Comparison of ENCODE assay signal across 24 cellular contexts in genomic region chr1:200954434-200954833, GRCh38. TPM values are rescaled to one million over a fixed set of nuclear protein-coding genes. Genes with fewer than 3 reads are reported as not detected.
DNase-seq lines count a peak whose midpoint lies in the region; ATAC-seq and TF ChIP-seq lines count a peak whose summit lies in the region.
"Had no signal": no experiment of that assay in that cellular context is flagged by ENCODE, and none has a peak within 500 bp of the region (broad histone marks: within the 10 kb centered on the region; RNA-seq: fewer than 3 reads in every experiment).

No MANE protein-coding gene starts in this region.

- no peak overlapping the region for H4K8ac ChIP-seq in mesendoderm (ENCODE audit: low read depth, low read length)

- H3K27ac ChIP-seq in right cardiac atrium (ENCODE audit: low read length), result no peak overlapping the region
- no peak overlapping the region for H3K27ac ChIP-seq in Karpas-422 (ENCODE audit: low read length)
- H3K27ac ChIP-seq in mesendoderm (ENCODE audit: low read depth, low read length), result no peak overlapping the region
- H3K27ac ChIP-seq: A549; BLaER1 treated with 17β-estradiol and CSF1 and Interleukin-3, amounts not matched to agents 10 nM and 100 nM had no signal

- H4K5ac ChIP-seq in mesendoderm (ENCODE audit: low read length), result no peak overlapping the region

- H2BK15ac ChIP-seq in mesendoderm (replicated peaks; ENCODE audit: low read depth), result no peak overlapping the region

- H2BK5ac ChIP-seq in mesendoderm (ENCODE audit: low read length), result no peak overlapping the region

- H3K9me3 ChIP-seq in right cardiac atrium (ENCODE audit: control insufficient read depth, low read length) (no peaks in the 10 kb centered on the region), Karpas-422 (ENCODE audit: low read length) (no peaks in the 10 kb centered on the region), T-helper 17 cell (ENCODE audit: control insufficient read depth, low read length, poor library complexity, severe bottlenecking) (no peaks in the 10 kb centered on the region)
- H3K9me3 ChIP-seq: A549; BE2C; BLaER1 treated with 17β-estradiol and CSF1 and Interleukin-3, amounts not matched to agents 10 nM and 100 nM; HAP-1 had no signal

- intact Hi-C loops in cardiac septum (cut with DNase I) (no loop called here), right cardiac atrium (cut with DNase I) (no loop called here)

- H4K20me1 ChIP-seq in Karpas-422 (ENCODE audit: insufficient read depth, low read depth, low read length), result no peaks in the 10 kb centered on the region
- H4K20me1 ChIP-seq: BLaER1 treated with 17β-estradiol and CSF1 and Interleukin-3, amounts not matched to agents 10 nM and 100 nM had no signal

- H2AFZ ChIP-seq in Karpas-422 (ENCODE audit: low read length), result no peak overlapping the region

- H3K4me1 Mint-ChIP-seq in T-helper 17 cell, result peaks cover 2% of the 10 kb centered on the region
- H3K4me1 Mint-ChIP-seq: CD14-positive monocyte; CD8-positive, alpha-beta memory T cell had no signal

- peaks cover 4% of the 10 kb centered on the region for H3K36me3 Mint-ChIP-seq in T-helper 17 cell (ENCODE audit: low read depth)
- H3K36me3 Mint-ChIP-seq: CD14-positive monocyte; CD8-positive, alpha-beta memory T cell had no signal

- H3K4me2 ChIP-seq in Karpas-422 (ENCODE audit: low read depth, low read length, poor library complexity, severe bottlenecking) (no peak overlapping the region), mesendoderm (ENCODE audit: low read length) (no peak overlapping the region)
- H3K4me2 ChIP-seq: A549; BLaER1 treated with 17β-estradiol and CSF1 and Interleukin-3, amounts not matched to agents 10 nM and 100 nM had no signal

- DNase-seq in cardiac septum (ENCODE audit: low spot score) (peak; percentile 15), right cardiac atrium (no peak), Karpas-422 (peak; percentile 23), epithelial cell of esophagus (ENCODE audit: low read depth) (peak; percentile 13), mesendoderm (no peak), T-helper 17 cell (no peak)
- DNase-seq: 8988T; ACHN; AML-193; BE2C; CD4-positive, alpha-beta T cell; CD8-positive, alpha-beta memory T cell; DMS 273 treated with DMSO at 0.1 percent for 48 hours; DMS79; EL; GDM1; GOT3; HFFc6 had no signal

- peaks cover 6% of the 10 kb centered on the region for H3K27me3 Mint-ChIP-seq in T-helper 17 cell

- H3K9ac ChIP-seq in Karpas-422 (ENCODE audit: low read length) (no peak overlapping the region), mesendoderm (ENCODE audit: low read length) (no peak overlapping the region)
- H3K9ac ChIP-seq: BLaER1 treated with 17β-estradiol and CSF1 and Interleukin-3, amounts not matched to agents 10 nM and 100 nM had no signal

- H3K36me3 ChIP-seq in Karpas-422 (ENCODE audit: insufficient read depth, low read length) (no peaks in the 10 kb centered on the region), mesendoderm (ENCODE audit: control insufficient read depth, insufficient read depth, low read length) (no peaks in the 10 kb centered on the region)
- H3K36me3 ChIP-seq: BE2C; BLaER1 treated with 17β-estradiol and CSF1 and Interleukin-3, amounts not matched to agents 10 nM and 100 nM; HAP-1 had no signal

- H3K4me1 ChIP-seq in right cardiac atrium (ENCODE audit: control insufficient read depth, insufficient read depth, low read length), result no peaks in the 10 kb centered on the region
- H3K4me1 ChIP-seq in Karpas-422 (ENCODE audit: low read length), result no peaks in the 10 kb centered on the region
- no peaks in the 10 kb centered on the region for H3K4me1 ChIP-seq in mesendoderm (ENCODE audit: control insufficient read depth, low read depth, low read length)
- H3K4me1 ChIP-seq: A549, BE2C, HAP-1 had no signal

- H3K4me3 ChIP-seq in right cardiac atrium (ENCODE audit: low read length) (no peak overlapping the region), Karpas-422 (ENCODE audit: low read length) (no peak overlapping the region), epithelial cell of esophagus (ENCODE audit: low read length) (no peak overlapping the region), mesendoderm (ENCODE audit: low read length) (no peak overlapping the region)
- H3K4me3 ChIP-seq: A549; BLaER1 treated with 17β-estradiol and CSF1 and Interleukin-3, amounts not matched to agents 10 nM and 100 nM; GM12878; HAP-1 had no signal

- no peak overlapping the region for H3K4me3 Mint-ChIP-seq in T-helper 17 cell
- H3K4me3 Mint-ChIP-seq: CD14-positive monocyte; CD4-positive, alpha-beta T cell; CD8-positive, alpha-beta memory T cell; HFFc6 had no signal

- peaks cover 2% of the 10 kb centered on the region for H3K27me3 ChIP-seq in right cardiac atrium (ENCODE audit: control insufficient read depth, insufficient read depth)
- H3K27me3 ChIP-seq in Karpas-422 (ENCODE audit: low read length), result no peaks in the 10 kb centered on the region
- H3K27me3 ChIP-seq in mesendoderm (ENCODE audit: insufficient read depth, low read length, poor library complexity), result no peaks in the 10 kb centered on the region
- H3K27me3 ChIP-seq: BLaER1 treated with 17β-estradiol and CSF1 and Interleukin-3, amounts not matched to agents 10 nM and 100 nM had no signal

- no peak overlapping the region for H3K23ac ChIP-seq in mesendoderm (ENCODE audit: low read length)

- no peaks in the 10 kb centered on the region for H3K9me2 ChIP-seq in Karpas-422 (replicated peaks; ENCODE audit: insufficient read depth, low read length)

- H2AK5ac ChIP-seq in mesendoderm (ENCODE audit: low read length), result no peak overlapping the region

- 74% methylated on average over 3 of the region's 3 CpGs for WGBS in right cardiac atrium
- WGBS in mesendoderm (ENCODE audit: extremely low coverage, insufficient coverage, low lambda C conversion rate), result no CpG with 5 or more reads among the region's 3 CpGs

- no peak overlapping the region for H2BK120ac ChIP-seq in mesendoderm (ENCODE audit: low read depth, low read length)

- TF ChIP-seq CTCF in epithelial cell of esophagus (IDR thresholded peaks at IDR 0.05; ENCODE audit: insufficient read depth, low read depth, low read length, missing control alignments), result no peak

- H3K56ac ChIP-seq in mesendoderm (ENCODE audit: low read length), result no peak overlapping the region

- no peak overlapping the region for H3K27ac Mint-ChIP-seq in T-helper 17 cell
- H3K27ac Mint-ChIP-seq: CD14-positive monocyte; CD4-positive, alpha-beta T cell; HFFc6 had no signal

- H3K18ac ChIP-seq in mesendoderm (ENCODE audit: low read length), result no peak overlapping the region

- H3K79me2 ChIP-seq in Karpas-422 (ENCODE audit: low read length) (no peaks in the 10 kb centered on the region), mesendoderm (ENCODE audit: control insufficient read depth, insufficient read depth, low read length) (no peaks in the 10 kb centered on the region)

- H3K4ac ChIP-seq in mesendoderm (ENCODE audit: low read depth, low read length), result no peak overlapping the region

- ATAC-seq in right cardiac atrium (no peak), HG03135 (IDR thresholded peaks at IDR 0.05; ENCODE audit: unreplicated experiment) (no peak), T-helper 17 cell (no peak)
- ATAC-seq: A549, GM12878 had no signal

- no peaks in the 10 kb centered on the region for H3K79me1 ChIP-seq in mesendoderm (ENCODE audit: low read length)

RNA-seq across cellular contexts. Expression of gene INAVA, which starts 59.7 kb away (rescaled TPM):
- total RNA-seq in cardiac septum (0.27 TPM), right cardiac atrium (not detected), T-helper 17 cell (under 1 TPM; 0.25 to 0.39 TPM)
- not detected for polyA plus RNA-seq in right cardiac atrium
- total RNA-seq in Karpas-422 (2014; rRNA removed; shearing (Covaris generic); ENCODE audit: low replicate concordance), result not detected in 2 replicates
- polyA plus RNA-seq in mesendoderm (2013, experiment 1 of 2), result 34.9 TPM
- 36.1 TPM for polyA plus RNA-seq in mesendoderm (2013, experiment 2 of 2)
- total RNA-seq: HFFc6 had no signal
- polyA plus RNA-seq: CD14-positive monocyte had no signal

Comparison
In these comparisons a context has a peak if more than half of its experiments do, and no peak if none do; other contexts are left out.
1. DNase-seq: peak in cardiac septum (single experiment), Karpas-422 (single experiment) and epithelial cell of esophagus (single experiment); none in right cardiac atrium (0 of 3), mesendoderm (single experiment) and T-helper 17 cell (0 of 3).